23 cellular contexts compared by ENCODE assay signal in genomic region chr3:46512191-46512590, GRCh38. TPM values are rescaled to one million over a fixed set of nuclear protein-coding genes. Genes with fewer than 3 reads are reported as not detected.
A peak's percentile ranks its signal among the peaks of the same experiment; 100 is the strongest.
DNase-seq lines count a peak whose midpoint lies in the region; TF ChIP-seq lines count a peak whose summit lies in the region.
"Had no signal": no experiment of that assay in that cellular context is flagged by ENCODE, and none has a peak within 500 bp of the region (broad histone marks: within the 10 kb centered on the region; RNA-seq: fewer than 3 reads in every experiment).

No MANE protein-coding gene starts in this region.

- no peaks in the 10 kb centered on the region for H4K20me1 ChIP-seq in OCI-LY7 (ENCODE audit: insufficient read depth, low read length)

- no peaks in the 10 kb centered on the region for H3K9me2 ChIP-seq in OCI-LY7 (ENCODE audit: insufficient read depth, low read length)
- H3K9me2 ChIP-seq: SK-N-SH had no signal

- POLR2A ChIA-PET in OCI-LY7 (lab: Charles Lee), result interaction anchor here (0.6 to 2.7 kb wide), 5 partner anchors 9 to 610 kb away, joined by 3 to 10 read pairs (median 3); no protein-coding TSS in a partner anchor

- 92% methylated on average over 2 of the region's 2 CpGs for WGBS in esophagus muscularis mucosa

- H3K36me3 ChIP-seq in OCI-LY7 (ENCODE audit: insufficient read depth, low read length) (no peaks in the 10 kb centered on the region), esophagus muscularis mucosa (no peaks in the 10 kb centered on the region)

- H3K4me2 ChIP-seq in OCI-LY7 (ENCODE audit: low read length), result no peak overlapping the region
- H3K4me2 ChIP-seq: SK-N-SH had no signal

- no peak overlapping the region for H3K27ac ChIP-seq in OCI-LY7 (ENCODE audit: low read depth, low read length, poor library complexity, severe bottlenecking)
- no peak overlapping the region for H3K27ac ChIP-seq in esophagus muscularis mucosa (replicated peaks in 1 of 4)
- H3K27ac ChIP-seq: 22Rv1, GM23248, HL-60 had no signal

- no TSS peak for BruUV-seq in OCI-LY7 (replicated peaks; lab: Mats Ljungman, UMichigan)

- DNase-seq in DMS 273 (lab: John Stamatoyannopoulos, UW; ENCODE audit: unreplicated experiment) (peak; percentile 0), DMS 273 treated with DMSO at 0.1 percent for 48 hours (lab: John Stamatoyannopoulos, UW) (no peak), OCI-LY7 (ENCODE audit: low spot score) (no peak), esophagus muscularis mucosa (ENCODE audit: extremely low spot score) (peak; percentile 17), HK-2 (ENCODE audit: unreplicated experiment) (no peak), NCI-H226 (no peak), NCI-H82 treated with DMSO at 0.1 percent for 48 hours (lab: John Stamatoyannopoulos, UW; ENCODE audit: unreplicated experiment) (no peak)
- DNase-seq: CD8-positive, alpha-beta memory T cell; GM23248; H9; Karpas-422; NCI-H1105; NCI-H1436 treated with DMSO at 0.1 percent for 48 hours; NCI-H187 treated with DMSO at 0.1 percent for 48 hours; NCI-H2171 treated with DMSO at 0.1 percent for 48 hours; NCI-H748 treated with DMSO at 0.1 percent for 48 hours; SK-N-SH; SW 1271 had no signal

- intact Hi-C loops in OCI-LY7 (cut with micrococcal nuclease; ENCODE audit: unreplicated experiment), result no loop called here
- intact Hi-C loops in esophagus muscularis mucosa (cut with DNase I), result no loop called here

- H3K4me3 ChIP-seq in OCI-LY7 (ENCODE audit: low read depth, low read length, poor library complexity, severe bottlenecking) (no peak overlapping the region), esophagus muscularis mucosa (no peak overlapping the region)
- H3K4me3 ChIP-seq: GM23248 had no signal

- TF ChIP-seq POLR2A in esophagus muscularis mucosa (IDR thresholded peaks at IDR 0.05; ENCODE audit: low read depth), result no peak

- no peak for TF ChIP-seq EP300 in esophagus muscularis mucosa (IDR thresholded peaks at IDR 0.05)

- TF ChIP-seq CTCF in OCI-LY7 (conservative IDR thresholded peaks at IDR 0.05; ENCODE audit: low read length) (no peak), esophagus muscularis mucosa (IDR thresholded peaks at IDR 0.05) (no peak)

- no peaks in the 10 kb centered on the region for H3K9me3 ChIP-seq in OCI-LY7 (ENCODE audit: low read length)
- no peaks in the 10 kb centered on the region for H3K9me3 ChIP-seq in esophagus muscularis mucosa
- H3K9me3 ChIP-seq: SK-N-SH had no signal

- CTCF ChIA-PET in OCI-LY7 (lab: Charles Lee; ENCODE audit: unreplicated experiment), result interaction anchor here (0.5 kb wide), 1 partner anchor 756 kb away, joined by 3 read pairs; no protein-coding TSS in a partner anchor

- peaks cover 6% of the 10 kb centered on the region for H3K4me1 ChIP-seq in OCI-LY7 (ENCODE audit: insufficient read depth, low read length, poor library complexity, severe bottlenecking)
- H3K4me1 ChIP-seq in esophagus muscularis mucosa, result no peaks in the 10 kb centered on the region

- H2AFZ ChIP-seq in OCI-LY7 (ENCODE audit: low read length), result 0 out of 2 replicates have a peak overlapping the region, but pooled peaks have one; percentile 35
- H2AFZ ChIP-seq: GM23248 had no signal

- H3K27me3 ChIP-seq in esophagus muscularis mucosa, result no peaks in the 10 kb centered on the region

- no peaks in the 10 kb centered on the region for H3K79me2 ChIP-seq in OCI-LY7 (ENCODE audit: insufficient read depth, low read depth, low read length)

RNA-seq across cellular contexts. Expression of gene RTP3, which starts 14.4 kb away (rescaled TPM):
- total RNA-seq in OCI-LY7 (2014; rRNA removed; shearing (Covaris generic)), result 1.3 and 1.4 TPM in 2 replicates
- total RNA-seq in OCI-LY7 (2022) (0.37 and 0.74 TPM in 2 replicates), esophagus muscularis mucosa (not detected)
- total RNA-seq: B cell; CD8-positive, alpha-beta memory T cell; Daoy; G401; GM23248; H9 had no signal

RNA-seq across cellular contexts. Expression of gene LTF, which starts 47.5 kb away (rescaled TPM):
- 3.7 TPM in 1 of 2 replicates, not detected in the other for total RNA-seq in OCI-LY7 (2014; rRNA removed; shearing (Covaris generic))
- total RNA-seq in OCI-LY7 (2022) (not detected in 2 replicates), esophagus muscularis mucosa (1 to 10 TPM in 1 of 4 donors, under 1 TPM in 3; 0.45 to 1.7 (median 0.87) TPM)
- total RNA-seq: CD8-positive, alpha-beta memory T cell; Daoy; G401; GM23248; H9 had no signal

RNA-seq across cellular contexts. Expression of gene LRRC2, which starts 53.9 kb away (rescaled TPM):
- total RNA-seq in OCI-LY7 (2014; rRNA removed; shearing (Covaris generic)), result 2.0 and 2.4 TPM in 2 replicates
- total RNA-seq in OCI-LY7 (2022) (1.9 and 2.2 TPM in 2 replicates), esophagus muscularis mucosa (under 1 TPM; 0.32 to 0.83 (median 0.55) TPM)
- total RNA-seq: B cell, G401 had no signal

Comparison
In these comparisons a context has a peak if more than half of its experiments do, and no peak if none do; other contexts are left out.
1. DNase-seq: peak in DMS 273 (single experiment) and esophagus muscularis mucosa (single experiment); none in DMS 273 treated with DMSO at 0.1 percent for 48 hours (single experiment), OCI-LY7 (single experiment), HK-2 (single experiment), NCI-H226 (single experiment) and NCI-H82 treated with DMSO at 0.1 percent for 48 hours (single experiment).